11 cellular contexts compared by ENCODE assay signal in genomic region chr13:21010621-21011020, GRCh38. TPM values are rescaled to one million over a fixed set of nuclear protein-coding genes. Genes with fewer than 3 reads are reported as not detected.
DNase-seq lines count a peak whose midpoint lies in the region; ATAC-seq, FAIRE-seq and TF ChIP-seq lines count a peak whose summit lies in the region.
"Had no signal": no experiment of that assay in that cellular context is flagged by ENCODE, and none has a peak within 500 bp of the region (broad histone marks: within the 10 kb centered on the region; RNA-seq: fewer than 3 reads in every experiment).

No MANE protein-coding gene starts in this region.

- H3K4me1 ChIP-seq in HepG2 (ENCODE audit: insufficient read depth, low read length) (peaks cover 59% of the 10 kb centered on the region), subcutaneous abdominal adipose tissue (ENCODE audit: control insufficient read depth in 5 of 5, insufficient read depth in 5 of 5, low read length in 5 of 5) (peaks cover 2 to 65% (median 52%) of the 10 kb centered on the region in 5 donors)

- peak overlapping the region; percentile 2 for H3K27ac Mint-ChIP-seq in activated naive CD8-positive, alpha-beta T cell treated with anti-CD3 and anti-CD28 coated beads for 36 hours
- H3K27ac Mint-ChIP-seq in activated naive CD8-positive, alpha-beta T cell treated with anti-CD3 and anti-CD28 coated beads, Interleukin-2, amount 50 U/mL, for 24 hours, result no peak overlapping the region
- H3K27ac Mint-ChIP-seq in activated T-helper 17 cell treated with anti-CD3 and anti-CD28 coated beads, Interleukin-2, amount 50 U/mL, for 72 hours, result peak overlapping the region; percentile 90
- H3K27ac Mint-ChIP-seq in CD14-positive monocyte, result peak overlapping the region in 2 of 7 donors; percentile 49 to 85
- H3K27ac Mint-ChIP-seq: activated naive CD4-positive, alpha-beta T cell treated with anti-CD3 and anti-CD28 coated beads, Interleukin-2, amount 50 U/mL, for 24 hours had no signal

- no peak overlapping the region for H3K4me3 ChIP-seq in HepG2 (replicated peaks in 1 of 3; ENCODE audit: insufficient read depth in 1 of 3, low read depth in 2 of 3, low read length in 3 of 3)
- H3K4me3 ChIP-seq in subcutaneous abdominal adipose tissue (ENCODE audit: low read depth in 1 of 5, low read length in 5 of 5), result no peak overlapping the region
- H3K4me3 ChIP-seq: dorsolateral prefrontal cortex had no signal

- no peak overlapping the region for H3K27ac ChIP-seq in HepG2 (ENCODE audit: extremely low read length, insufficient read depth, low read length)
- H3K27ac ChIP-seq in subcutaneous abdominal adipose tissue (ENCODE audit: low read depth, low read length), result peak overlapping the region; percentile 65
- H3K27ac ChIP-seq: KMS-11 had no signal

- H3K36me3 ChIP-seq in HepG2 (replicated peaks in 1 of 2; ENCODE audit: control insufficient read depth in 1 of 2, insufficient read depth in 2 of 2, low read length in 2 of 2) (peaks cover 1 to 12% of the 10 kb centered on the region in 2 experiments; a peak in 1 of 5 replicates), subcutaneous abdominal adipose tissue (ENCODE audit: control insufficient read depth in 5 of 5, insufficient read depth in 5 of 5, low read length in 5 of 5) (peaks cover 0 to 2% (median 0%) of the 10 kb centered on the region in 5 donors)

- TF ChIP-seq CTCF in HepG2 (CRISPR knock-in tag; IDR thresholded peaks at IDR 0.05) (no peak), CD14-positive monocyte (IDR thresholded peaks at IDR 0.05) (no peak)

- H3K79me2 ChIP-seq in HepG2 (ENCODE audit: insufficient read depth, low read length), result peaks cover 66% of the 10 kb centered on the region

- no peak overlapping the region for H3K4me3 Mint-ChIP-seq in activated naive CD8-positive, alpha-beta T cell treated with anti-CD3 and anti-CD28 coated beads for 36 hours
- H3K4me3 Mint-ChIP-seq in activated naive CD8-positive, alpha-beta T cell treated with anti-CD3 and anti-CD28 coated beads, Interleukin-2, amount 50 U/mL, for 24 hours, result no peak overlapping the region
- peak overlapping the region; percentile 66 for H3K4me3 Mint-ChIP-seq in activated T-helper 17 cell treated with anti-CD3 and anti-CD28 coated beads, Interleukin-2, amount 50 U/mL, for 72 hours
- H3K4me3 Mint-ChIP-seq in CD14-positive monocyte, result no peak overlapping the region
- H3K4me3 Mint-ChIP-seq: activated naive CD4-positive, alpha-beta T cell treated with anti-CD3 and anti-CD28 coated beads, Interleukin-2, amount 50 U/mL, for 24 hours had no signal

- peaks cover 3% of the 10 kb centered on the region; the same call in 1 of the 2 replicates for H4K20me1 ChIP-seq in HepG2 (ENCODE audit: insufficient read depth, low read length)

- FAIRE-seq in HepG2 (lab: Jason Lieb, UNC), result no peak
- no peak for FAIRE-seq in HTR-8/SVneo (lab: Jason Lieb, UNC)

- POLR2A ChIA-PET in HepG2 (lab: Yijun Ruan, JAX), result interaction anchor here (1.2 kb wide), 1 partner anchor 51 kb away, joined by 3 read pairs; the partner anchor contains the start of gene LATS2

- H3K27me3 ChIP-seq in HepG2 (ENCODE audit: control insufficient read depth in 1 of 2, insufficient read depth in 2 of 2, low read length in 2 of 2), result no peaks in the 10 kb centered on the region
- H3K27me3 ChIP-seq in subcutaneous abdominal adipose tissue (ENCODE audit: control insufficient read depth in 5 of 5, insufficient read depth in 4 of 5, low read length in 5 of 5), result no peaks in the 10 kb centered on the region
- H3K27me3 ChIP-seq: dorsolateral prefrontal cortex had no signal

- in situ Hi-C loops in HepG2 (cut with HindIII; ENCODE audit: extremely low pct_ligation_motif_present, low pct_unique_long_range_greater_than_20kb), result no loop called here

- no peak for TF ChIP-seq POLR2A in HepG2 (IDR thresholded peaks at IDR 0.05; ENCODE audit: insufficient read depth in 1 of 2, low read depth in 2 of 2, low read length in 2 of 2)

- no peak overlapping the region for H3K4me2 ChIP-seq in HepG2 (ENCODE audit: low read depth, low read length)
- H3K4me2 ChIP-seq: KMS-11 had no signal

- no peak for DNase-seq in activated naive CD8-positive, alpha-beta T cell treated with anti-CD3 and anti-CD28 coated beads for 36 hours
- DNase-seq in activated naive CD8-positive, alpha-beta T cell treated with anti-CD3 and anti-CD28 coated beads, Interleukin-2, amount 50 U/mL, for 24 hours, result no peak
- DNase-seq in HepG2 (ENCODE audit: low spot score), result peak; percentile 44
- no peak for DNase-seq in CD14-positive monocyte (ENCODE audit: low spot score)
- no peak for DNase-seq in HTR-8/SVneo (ENCODE audit: insufficient read length, low spot score)
- DNase-seq: dorsolateral prefrontal cortex had no signal

- whole genome bisulfite sequencing in HepG2 (ENCODE audit: low lambda C conversion rate), result 60% methylated on average over 1 of the region's 1 CpG

- no peaks in the 10 kb centered on the region for H3K9me3 Mint-ChIP-seq in activated naive CD8-positive, alpha-beta T cell treated with anti-CD3 and anti-CD28 coated beads for 36 hours
- H3K9me3 Mint-ChIP-seq in activated naive CD8-positive, alpha-beta T cell treated with anti-CD3 and anti-CD28 coated beads, Interleukin-2, amount 50 U/mL, for 24 hours, result no peaks in the 10 kb centered on the region
- H3K9me3 Mint-ChIP-seq in activated T-helper 17 cell treated with anti-CD3 and anti-CD28 coated beads, Interleukin-2, amount 50 U/mL, for 72 hours, result peaks cover 7% of the 10 kb centered on the region
- peaks cover 0 to 2% (median 0%) of the 10 kb centered on the region in 7 donors for H3K9me3 Mint-ChIP-seq in CD14-positive monocyte
- H3K9me3 Mint-ChIP-seq: activated naive CD4-positive, alpha-beta T cell treated with anti-CD3 and anti-CD28 coated beads, Interleukin-2, amount 50 U/mL, for 24 hours had no signal

- no peak for TF ChIP-seq EP300 in HepG2 (IDR thresholded peaks at IDR 0.05; ENCODE audit: low read depth in 2 of 2, low read length in 2 of 2)
- TF ChIP-seq EP300 in HepG2 (CRISPR knock-in tag; IDR thresholded peaks at IDR 0.05; ENCODE audit: borderline replicate concordance), result no peak

- H3K36me3 Mint-ChIP-seq in activated naive CD8-positive, alpha-beta T cell treated with anti-CD3 and anti-CD28 coated beads for 36 hours, result no peaks in the 10 kb centered on the region
- no peaks in the 10 kb centered on the region for H3K36me3 Mint-ChIP-seq in activated naive CD8-positive, alpha-beta T cell treated with anti-CD3 and anti-CD28 coated beads, Interleukin-2, amount 50 U/mL, for 24 hours (ENCODE audit: low read depth)
- no peaks in the 10 kb centered on the region for H3K36me3 Mint-ChIP-seq in activated T-helper 17 cell treated with anti-CD3 and anti-CD28 coated beads, Interleukin-2, amount 50 U/mL, for 72 hours (ENCODE audit: low read depth)
- H3K36me3 Mint-ChIP-seq in CD14-positive monocyte, result peaks cover 11 to 26% of the 10 kb centered on the region in 2 donors
- H3K36me3 Mint-ChIP-seq: activated naive CD4-positive, alpha-beta T cell treated with anti-CD3 and anti-CD28 coated beads, Interleukin-2, amount 50 U/mL, for 24 hours had no signal

- CTCF ChIA-PET in HepG2 (lab: Yijun Ruan, JAX; ENCODE audit: low intra/inter-chr PET ratio, low total read pairs), result no interaction called here

- no peaks in the 10 kb centered on the region for H3K9me3 ChIP-seq in HepG2 (ENCODE audit: low read length)
- no peaks in the 10 kb centered on the region for H3K9me3 ChIP-seq in subcutaneous abdominal adipose tissue (ENCODE audit: control insufficient read depth in 5 of 5, low read length in 5 of 5)

- H3K4me1 Mint-ChIP-seq in activated naive CD8-positive, alpha-beta T cell treated with anti-CD3 and anti-CD28 coated beads for 36 hours, result peaks cover 7% of the 10 kb centered on the region
- peaks cover 7% of the 10 kb centered on the region for H3K4me1 Mint-ChIP-seq in activated naive CD8-positive, alpha-beta T cell treated with anti-CD3 and anti-CD28 coated beads, Interleukin-2, amount 50 U/mL, for 24 hours
- peaks cover 21% of the 10 kb centered on the region for H3K4me1 Mint-ChIP-seq in activated T-helper 17 cell treated with anti-CD3 and anti-CD28 coated beads, Interleukin-2, amount 50 U/mL, for 72 hours
- H3K4me1 Mint-ChIP-seq in CD14-positive monocyte, result peaks cover 18% of the 10 kb centered on the region

- H3K9ac ChIP-seq in HepG2 (ENCODE audit: insufficient read depth, low read depth, low read length) (no peak overlapping the region), subcutaneous abdominal adipose tissue (ENCODE audit: low read length in 5 of 5) (peak overlapping the region in 1 of 5 donors; percentile 43)
- H3K9ac ChIP-seq: KMS-11 had no signal

- H2AFZ ChIP-seq in HepG2 (ENCODE audit: low read length), result no peak overlapping the region

- H3K27me3 Mint-ChIP-seq in activated naive CD8-positive, alpha-beta T cell treated with anti-CD3 and anti-CD28 coated beads for 36 hours, result no peaks in the 10 kb centered on the region
- no peaks in the 10 kb centered on the region for H3K27me3 Mint-ChIP-seq in activated naive CD8-positive, alpha-beta T cell treated with anti-CD3 and anti-CD28 coated beads, Interleukin-2, amount 50 U/mL, for 24 hours
- no peaks in the 10 kb centered on the region for H3K27me3 Mint-ChIP-seq in activated T-helper 17 cell treated with anti-CD3 and anti-CD28 coated beads, Interleukin-2, amount 50 U/mL, for 72 hours
- no peaks in the 10 kb centered on the region for H3K27me3 Mint-ChIP-seq in CD14-positive monocyte (ENCODE audit: low read depth in 3 of 3)
- H3K27me3 Mint-ChIP-seq: activated naive CD4-positive, alpha-beta T cell treated with anti-CD3 and anti-CD28 coated beads, Interleukin-2, amount 50 U/mL, for 24 hours had no signal

- no peak for ATAC-seq in activated naive CD8-positive, alpha-beta T cell treated with anti-CD3 and anti-CD28 coated beads, Interleukin-2, amount 50 U/mL, for 24 hours
- ATAC-seq in activated T-helper 17 cell treated with anti-CD3 and anti-CD28 coated beads, Interleukin-2, amount 50 U/mL, for 72 hours (replicated peaks), result peak; percentile 98
- no peak for ATAC-seq in HepG2
- ATAC-seq in GM18868 (IDR thresholded peaks at IDR 0.05; ENCODE audit: unreplicated experiment), result no peak

- no TSS peak for BruUV-seq in HepG2 (replicated peaks; lab: Mats Ljungman, UMichigan)

- intact Hi-C loops in HepG2 (cut with micrococcal nuclease; ENCODE audit: unreplicated experiment), result loop anchor here (5.0 kb wide), 1 partner anchor 58 kb away; no protein-coding TSS in a partner anchor
- intact Hi-C loops in CD14-positive monocyte (cut with micrococcal nuclease), result no loop called here

- no peak for TF ChIP-seq RAD21 in HepG2 (CRISPR knock-in tag; IDR thresholded peaks at IDR 0.05)

RNA-seq across cellular contexts. Expression of gene LATS2, which starts 50.8 kb away (rescaled TPM):
- total RNA-seq in activated naive CD8-positive, alpha-beta T cell treated with anti-CD3 and anti-CD28 coated beads for 36 hours, result 1 to 10 TPM in 1 of 2 experiments, under 1 TPM in 1; 0.99 to 1.0 TPM
- total RNA-seq in activated T-helper 17 cell treated with anti-CD3 and anti-CD28 coated beads, Interleukin-2, amount 50 U/mL, for 72 hours, result 1 to 10 TPM; 4.9 to 9.2 TPM
- 7.1 and 7.3 TPM in 2 replicates for total RNA-seq in HepG2 (2016; rRNA removed; fragmentation: Illumina TruSeq; extraction: Trizol)
- total RNA-seq in HepG2 (2016; cell fraction: cytosol; rRNA removed; fragmentation: Illumina TruSeq; extraction: Trizol; ENCODE audit: low read depth), result 1.7 and 1.8 TPM in 2 replicates
- total RNA-seq in HepG2 (2016; cell fraction: insoluble cytoplasmic fraction; rRNA removed; fragmentation: Illumina TruSeq; extraction: Trizol), result 7.0 and 7.2 TPM in 2 replicates
- 4.2 and 4.3 TPM in 2 replicates for total RNA-seq in HepG2 (2016; cell fraction: membrane; rRNA removed; fragmentation: Illumina TruSeq; extraction: Trizol)
- 6.9 and 7.7 TPM in 2 replicates for total RNA-seq in HepG2 (2016; cell fraction: nucleus; rRNA removed; fragmentation: Illumina TruSeq; extraction: Trizol)
- polyA plus RNA-seq in HepG2 (2011; rRNA removed) (8.5 and 9.1 TPM in 2 replicates), CD14-positive monocyte (1 to 10 TPM in 1 of 2 donors, under 1 TPM in 1; 0.96 to 1.0 TPM)
- polyA plus RNA-seq in HepG2 (2011; cell fraction: cytosol; rRNA removed), result 6.4 and 10.3 TPM in 2 replicates
- 11.4 and 12.5 TPM in 2 replicates for polyA plus RNA-seq in HepG2 (2011; cell fraction: nucleus; rRNA removed)
- polyA plus RNA-seq in HepG2 (2012), result 10.4 and 11.8 TPM in 2 replicates
- polyA plus RNA-seq in HepG2 (2016; cell fraction: cytosol; fragmentation: Illumina TruSeq; extraction: Trizol; ENCODE audit: low read depth), result 0.38 TPM in 2 replicates
- 10.2 and 11.9 TPM in 2 replicates for polyA plus RNA-seq in HepG2 (2016; cell fraction: insoluble cytoplasmic fraction; fragmentation: Illumina TruSeq; extraction: Trizol; ENCODE audit: low read depth)
- 2.2 and 2.4 TPM in 2 replicates for polyA plus RNA-seq in HepG2 (2016; cell fraction: membrane; fragmentation: Illumina TruSeq; extraction: Trizol; ENCODE audit: low read depth)
- 13.3 and 13.4 TPM in 2 replicates for polyA plus RNA-seq in HepG2 (2016; cell fraction: nucleus; fragmentation: Illumina TruSeq; extraction: Trizol; ENCODE audit: insufficient read depth, low read depth)
- polyA minus RNA-seq in HepG2 (2011; rRNA and poly(A)+ RNA removed; ENCODE audit: low replicate concordance), result 11.2 and 18.2 TPM in 2 replicates
- 11.8 and 11.9 TPM in 2 replicates for polyA minus RNA-seq in HepG2 (2011; cell fraction: cytosol; rRNA and poly(A)+ RNA removed)
- 10.8 and 11.6 TPM in 2 replicates for polyA minus RNA-seq in HepG2 (2011; cell fraction: nucleus; rRNA and poly(A)+ RNA removed)
